Comparison of ENCODE assay signal across 8 cellular contexts in genomic region chr2:105329561-105330495, GRCh38. TPM values are rescaled to one million over a fixed set of nuclear protein-coding genes. Genes with fewer than 3 reads are reported as not detected.
DNase-seq lines count a peak whose midpoint lies in the region; ATAC-seq and TF ChIP-seq lines count a peak whose summit lies in the region.

Gene TGFBRAP1 (minus strand): TSS chr2:105329735. CDS start chr2:105308301, 21,434 bp downstream.

- WGBS in testis, 2 donors, result 2% methylated on average over 21 to 70 of the region's 101 CpGs

- TF ChIP-seq POLR2A in Peyer's patch (IDR thresholded peaks at IDR 0.05) (peak in 1 of 2 donors; percentile 43), testis (IDR thresholded peaks at IDR 0.05) (no peak)

- no peaks in the 10 kb centered on the region for H3K9me3 ChIP-seq in CD4-positive, CD25-positive, alpha-beta regulatory T cell (ENCODE audit: control insufficient read depth in 2 of 2, low read length in 2 of 2)
- H3K9me3 ChIP-seq in Peyer's patch (no peaks in the 10 kb centered on the region), neural progenitor cell (ENCODE audit: low read depth) (no peaks in the 10 kb centered on the region), testis (no peaks in the 10 kb centered on the region)

- peaks cover 5% of the 10 kb centered on the region for H4K20me1 ChIP-seq in neural progenitor cell (ENCODE audit: low read depth)

- intact Hi-C loops in testis (cut with DNase I; ENCODE audit: low total_unique reads), result no loop called here

- peaks cover 26% of the 10 kb centered on the region for H3K4me1 ChIP-seq in CD4-positive, CD25-positive, alpha-beta regulatory T cell (ENCODE audit: control insufficient read depth, insufficient read depth, low read length, poor library complexity, severe bottlenecking)
- H3K4me1 ChIP-seq in Peyer's patch, result peaks cover 0 to 20% (median 3%) of the 10 kb centered on the region in 4 donors
- peaks cover 6% of the 10 kb centered on the region for H3K4me1 ChIP-seq in neural progenitor cell
- H3K4me1 ChIP-seq in testis, result no peaks in the 10 kb centered on the region

- peak; percentile 52 to 76 (median 68) for DNase-seq in CD4-positive, CD25-positive, alpha-beta regulatory T cell
- peak; percentile 58 to 82 (median 74) for DNase-seq in Peyer's patch
- DNase-seq in activated effector memory CD4-positive, alpha-beta T cell treated with Interleukin-2 at 50 U/mL for 16 hours, result peak; percentile 48
- peak; percentile 51 to 81 for DNase-seq in foreskin fibroblast
- peak; percentile 85 for DNase-seq in neural progenitor cell (ENCODE audit: low spot score)
- DNase-seq in testis, result peak; percentile 37

- no peaks in the 10 kb centered on the region for H3K27me3 Mint-ChIP-seq in CD4-positive, CD25-positive, alpha-beta regulatory T cell
- H3K27me3 Mint-ChIP-seq in neural progenitor cell (ENCODE audit: insufficient read depth, low read depth), result no peaks in the 10 kb centered on the region

- H3K27ac ChIP-seq in CD4-positive, CD25-positive, alpha-beta regulatory T cell (ENCODE audit: insufficient read depth, low read length, poor library complexity, severe bottlenecking), result peak within 1 kb of the TSS; percentile 82
- H3K27ac ChIP-seq in Peyer's patch (peak within 1 kb of the TSS; percentile 86 to 93 (median 90)), neural progenitor cell (no peak within 1 kb of the TSS), testis (peak within 1 kb of the TSS; percentile 51 to 84)

- peak within 1 kb of the TSS; percentile 74 for H3K9ac ChIP-seq in neural progenitor cell

- H3K36me3 ChIP-seq in CD4-positive, CD25-positive, alpha-beta regulatory T cell (ENCODE audit: control insufficient read depth, insufficient read depth, low read length), result peaks cover 4% of the 10 kb centered on the region
- H3K36me3 ChIP-seq in Peyer's patch, result peaks cover 0 to 6% (median 0%) of the 10 kb centered on the region in 3 donors
- no peaks in the 10 kb centered on the region for H3K36me3 ChIP-seq in neural progenitor cell
- H3K36me3 ChIP-seq in testis (ENCODE audit: low read depth, missing control alignments), result no peaks in the 10 kb centered on the region

- TF ChIP-seq CTCF in Peyer's patch (IDR thresholded peaks at IDR 0.05) (peak in 1 of 6 experiments; percentile 21), foreskin fibroblast (IDR thresholded peaks at IDR 0.05; ENCODE audit: low read depth, low read length) (no peak), neural progenitor cell (IDR thresholded peaks at IDR 0.05) (no peak), testis (IDR thresholded peaks at IDR 0.05) (no peak)

- H3K27me3 ChIP-seq in CD4-positive, CD25-positive, alpha-beta regulatory T cell (ENCODE audit: control insufficient read depth, insufficient read depth, low read length), result no peaks in the 10 kb centered on the region
- H3K27me3 ChIP-seq in Peyer's patch (no peaks in the 10 kb centered on the region), neural progenitor cell (no peaks in the 10 kb centered on the region), testis (no peaks in the 10 kb centered on the region)

- peak within 1 kb of the TSS; percentile 76 for H2AFZ ChIP-seq in neural progenitor cell (replicated peaks)

- peak within 1 kb of the TSS; percentile 90 for H3K4me2 ChIP-seq in neural progenitor cell

- peak within 1 kb of the TSS; percentile 85 for H3K4me3 ChIP-seq in CD4-positive, CD25-positive, alpha-beta regulatory T cell (ENCODE audit: low read depth, low read length)
- H3K4me3 ChIP-seq in Peyer's patch (peak within 1 kb of the TSS; percentile 72 to 93 (median 85)), foreskin fibroblast (ENCODE audit: low read depth in 1 of 2, low read length in 2 of 2) (peak within 1 kb of the TSS; percentile 65 to 85), neural progenitor cell (peak within 1 kb of the TSS; percentile 71), testis (peak within 1 kb of the TSS; percentile 67 to 73)

- H3F3A ChIP-seq in neural progenitor cell (ENCODE audit: low read depth), result peaks cover 7% of the 10 kb centered on the region

- H3K79me2 ChIP-seq in neural progenitor cell (ENCODE audit: low read depth), result peaks cover 52% of the 10 kb centered on the region

- H3K9me3 Mint-ChIP-seq in CD4-positive, CD25-positive, alpha-beta regulatory T cell, result no peaks in the 10 kb centered on the region
- no peaks in the 10 kb centered on the region for H3K9me3 Mint-ChIP-seq in neural progenitor cell

- ATAC-seq in CD4-positive, CD25-positive, alpha-beta regulatory T cell (ENCODE audit: low read depth in 2 of 2), result peak; percentile 93 to 94
- ATAC-seq in GM19324 (IDR thresholded peaks at IDR 0.05; ENCODE audit: low FRiP score, unreplicated experiment) (peak; percentile 89), HG03432 (IDR thresholded peaks at IDR 0.05; ENCODE audit: unreplicated experiment) (peak; percentile 81)

- peak within 1 kb of the TSS; percentile 95 to 97 (median 95) for H3K27ac Mint-ChIP-seq in CD4-positive, CD25-positive, alpha-beta regulatory T cell
- peak within 1 kb of the TSS; percentile 93 for H3K27ac Mint-ChIP-seq in neural progenitor cell

- H3K4me1 Mint-ChIP-seq in CD4-positive, CD25-positive, alpha-beta regulatory T cell, result peaks cover 19 to 48% (median 28%) of the 10 kb centered on the region in 4 donors
- peaks cover 33% of the 10 kb centered on the region for H3K4me1 Mint-ChIP-seq in neural progenitor cell

- peak within 1 kb of the TSS; percentile 86 to 96 (median 94) for H3K4me3 Mint-ChIP-seq in CD4-positive, CD25-positive, alpha-beta regulatory T cell
- peak within 1 kb of the TSS; percentile 89 for H3K4me3 Mint-ChIP-seq in neural progenitor cell

- peaks cover under 1% of the 10 kb centered on the region for H3K36me3 Mint-ChIP-seq in CD4-positive, CD25-positive, alpha-beta regulatory T cell
- H3K36me3 Mint-ChIP-seq in neural progenitor cell, result no peaks in the 10 kb centered on the region

RNA-seq across cellular contexts. Expression of gene TGFBRAP1, which starts in this region (rescaled TPM):
- total RNA-seq in CD4-positive, CD25-positive, alpha-beta regulatory T cell, result 21.0 TPM
- polyA plus RNA-seq in CD4-positive, CD25-positive, alpha-beta regulatory T cell, result 10 to 100 TPM; 13.9 to 20.0 (median 16.5) TPM
- total RNA-seq in Peyer's patch (10 to 100 TPM; 17.7 to 29.0 (median 26.2) TPM), neural progenitor cell (ENCODE audit: low replicate concordance) (13.8 and 14.0 TPM in 2 replicates), testis (10 to 100 TPM; 10.8 to 16.3 TPM)
- 7.3 TPM for polyA plus RNA-seq in testis (ENCODE audit: insufficient read depth, low read depth, low replicate concordance)
